ENCODE assay signal across 8 cellular contexts in genomic region chr22:31230155-31230870, GRCh38. TPM values are rescaled to one million over a fixed set of nuclear protein-coding genes. Genes with fewer than 3 reads are reported as not detected.
DNase-seq lines count a peak whose midpoint lies in the region; ATAC-seq and TF ChIP-seq lines count a peak whose summit lies in the region.

No MANE protein-coding gene starts in this region.

- TF ChIP-seq POLR2A in uterus (IDR thresholded peaks at IDR 0.05), result no peak

- no peaks in the 10 kb centered on the region for H3K4me1 ChIP-seq in uterus
- peaks cover 25% of the 10 kb centered on the region for H3K4me1 ChIP-seq in SJCRH30

- no peak for TF ChIP-seq CTCF in astrocyte of the spinal cord (IDR thresholded peaks at IDR 0.05; ENCODE audit: low read depth, low read length)
- no peak for TF ChIP-seq CTCF in uterus (IDR thresholded peaks at IDR 0.05)

- H3K4me1 Mint-ChIP-seq in activated naive CD4-positive, alpha-beta T cell treated with anti-CD3 and anti-CD28 coated beads for 36 hours (ENCODE audit: low read depth), result peaks cover 28% of the 10 kb centered on the region

- H3K27ac ChIP-seq in uterus, result peak overlapping the region; percentile 56 to 75
- H3K27ac ChIP-seq in SJCRH30, result no peak overlapping the region

- no peaks in the 10 kb centered on the region for H3K9me3 ChIP-seq in uterus
- no peaks in the 10 kb centered on the region for H3K9me3 ChIP-seq in SJCRH30 (replicated peaks)

- CTCF ChIA-PET in activated naive CD4-positive, alpha-beta T cell treated with anti-CD3 and anti-CD28 coated beads for 36 hours (lab: Charles Lee), result interaction anchor here (1.9 to 2.0 kb wide), 2 partner anchors 18 to 43 kb away, joined by 6 to 9 read pairs; partner anchors contain the start of gene LIMK2

- H3K4me3 ChIP-seq in astrocyte of the spinal cord (ENCODE audit: low read depth, low read length), result no peak overlapping the region
- no peak overlapping the region for H3K4me3 ChIP-seq in uterus
- no peak overlapping the region for H3K4me3 ChIP-seq in SJCRH30

- H3K36me3 ChIP-seq in uterus (no peaks in the 10 kb centered on the region), SJCRH30 (peaks cover 15% of the 10 kb centered on the region)

- no peak for ATAC-seq in HG03097 (IDR thresholded peaks at IDR 0.05; ENCODE audit: low FRiP score, unreplicated experiment)

- H3K9me3 Mint-ChIP-seq in activated naive CD4-positive, alpha-beta T cell treated with anti-CD3 and anti-CD28 coated beads for 36 hours, result no peaks in the 10 kb centered on the region

- H3K4me3 Mint-ChIP-seq in activated naive CD4-positive, alpha-beta T cell treated with anti-CD3 and anti-CD28 coated beads for 36 hours, result no peak overlapping the region

- H3K27me3 ChIP-seq in uterus (no peaks in the 10 kb centered on the region), SJCRH30 (no peaks in the 10 kb centered on the region)

- DNase-seq in activated naive CD4-positive, alpha-beta T cell treated with anti-CD3 and anti-CD28 coated beads for 36 hours, result no peak
- no peak for DNase-seq in activated naive CD4-positive, alpha-beta T cell treated with Interleukin-2 at 50 U/mL for 16 hours
- peak; percentile 34 for DNase-seq in astrocyte of the spinal cord (ENCODE audit: low read depth, low spot score)
- DNase-seq in lung microvascular endothelial cell (ENCODE audit: low read depth in 2 of 2), result peak; percentile 74 to 87
- no peak for DNase-seq in uterus
- no peak for DNase-seq in SJCRH30
- no peak for DNase-seq in DMS153 (lab: John Stamatoyannopoulos, UW)

- H3K27ac Mint-ChIP-seq in activated naive CD4-positive, alpha-beta T cell treated with anti-CD3 and anti-CD28 coated beads for 36 hours, result peak overlapping the region; percentile 79

- intact Hi-C loops in activated naive CD4-positive, alpha-beta T cell treated with anti-CD3 and anti-CD28 coated beads for 36 hours (cut with micrococcal nuclease), result loop anchor here (5.0 kb wide), 2 partner anchors 143 to 283 kb away; no protein-coding TSS in a partner anchor
- intact Hi-C loops in uterus (cut with DNase I; ENCODE audit: low total_unique reads), result no loop called here

- H3K27me3 Mint-ChIP-seq in activated naive CD4-positive, alpha-beta T cell treated with anti-CD3 and anti-CD28 coated beads for 36 hours (ENCODE audit: low read depth), result no peaks in the 10 kb centered on the region

- H3K36me3 Mint-ChIP-seq in activated naive CD4-positive, alpha-beta T cell treated with anti-CD3 and anti-CD28 coated beads for 36 hours (ENCODE audit: low read depth), result peaks cover 7% of the 10 kb centered on the region

- in situ Hi-C loops in astrocyte of the spinal cord (cut with HindIII; ENCODE audit: low sequenced_read_pairs), result no loop called here

RNA-seq across cellular contexts. Expression of gene LIMK2, which starts 18.2 kb away (rescaled TPM):
- 10 to 100 TPM; 50.8 to 50.9 TPM for total RNA-seq in activated naive CD4-positive, alpha-beta T cell treated with anti-CD3 and anti-CD28 coated beads for 36 hours
- 51.2 and 64.3 TPM in 2 replicates for total RNA-seq in lung microvascular endothelial cell
- 10 to 100 TPM in 2 of 4 donors, 1 to 10 TPM in 2; 7.2 to 52.0 (median 22.1) TPM for total RNA-seq in uterus
- 20.8 and 28.5 TPM in 2 replicates for total RNA-seq in SJCRH30 (2014; rRNA removed; shearing (Covaris generic))

Comparison
In these comparisons a context has a peak if more than half of its experiments do, and no peak if none do; other contexts are left out.
1. DNase-seq: peak in astrocyte of the spinal cord (single experiment) and lung microvascular endothelial cell (2 of 2); none in activated naive CD4-positive, alpha-beta T cell treated with anti-CD3 and anti-CD28 coated beads for 36 hours (single experiment), activated naive CD4-positive, alpha-beta T cell treated with Interleukin-2 at 50 U/mL for 16 hours (single experiment), uterus (0 of 2), SJCRH30 (0 of 2) and DMS153 (single experiment).